ENCODE assay signal across 1 cellular context in the genomic region with DNA sequence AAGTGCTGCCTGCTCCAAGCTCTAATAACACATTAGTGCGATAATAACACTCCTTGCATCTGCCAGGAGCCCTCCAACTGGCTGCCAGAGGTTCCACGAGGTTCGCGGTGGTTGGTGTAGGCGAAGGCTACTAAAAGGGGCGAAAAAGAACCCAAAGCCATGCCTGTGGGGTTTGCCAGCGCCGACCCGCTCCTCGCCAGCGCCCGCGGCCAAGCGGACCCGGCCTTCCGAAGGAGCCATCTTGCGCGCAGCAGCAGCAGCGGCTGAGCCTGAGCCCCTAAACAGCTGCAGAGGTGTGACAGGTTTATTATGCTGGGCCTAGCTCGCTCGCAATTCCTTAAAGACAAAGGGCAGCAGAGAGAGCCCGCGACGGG.
TF ChIP-seq lines count a peak whose summit lies in the region.

No MANE protein-coding gene starts in this region.

TF ChIP-seq in H1, 55 proteins besides CTCF, POLR2A, EP300 and RAD21:
- TF ChIP-seq YY1 (IDR thresholded peaks at IDR 0.05; ENCODE audit: low read depth, low read length) (peak; percentile 65; the same call in 1 of the 2 replicates), EZH2 (IDR thresholded peaks at IDR 0.05; ENCODE audit: low read depth, low read length, severe bottlenecking) (peak; percentile 80), BCL11A (IDR thresholded peaks at IDR 0.05; ENCODE audit: low read depth in 2 of 2, low read length in 2 of 2) (no peak), RNF2 (IDR thresholded peaks at IDR 0.05; ENCODE audit: borderline replicate concordance, low read depth, low read length, missing control alignments, poor library complexity, severe bottlenecking) (peak; percentile 82), MAFK (IDR thresholded peaks at IDR 0.05; ENCODE audit: low read depth, low read length) (no peak), CBX8 (IDR thresholded peaks at IDR 0.05; ENCODE audit: borderline replicate concordance, low read depth, low read length) (peak; percentile 55; the same call in 1 of the 2 replicates), SUZ12 (IDR thresholded peaks at IDR 0.05; ENCODE audit: low read length) (peak; percentile 60)
TF ChIP-seq in H1: peak in this region for 5.
